Comparison of ENCODE assay signal across 1 cellular context in genomic region chr12:48979602-48980388, GRCh38.
TF ChIP-seq lines count a peak whose summit lies in the region.

No MANE protein-coding gene starts in this region.

TF ChIP-seq in endothelial cell of umbilical vein, 7 proteins besides CTCF, POLR2A, EP300 and RAD21 (continued from another document):
- TF ChIP-seq JUN (IDR thresholded peaks at IDR 0.05; ENCODE audit: borderline replicate concordance, insufficient read depth, insufficient read length, low read depth), result no peak
- TF ChIP-seq MAX (IDR thresholded peaks at IDR 0.05; ENCODE audit: insufficient read depth, insufficient read length), result no peak
- TF ChIP-seq EZH2 (IDR thresholded peaks at IDR 0.05; ENCODE audit: borderline replicate concordance, low read depth, low read length, severe bottlenecking), result peak; percentile 95
- no peak for TF ChIP-seq MYC (IDR thresholded peaks at IDR 0.05; ENCODE audit: low read depth, low read length)
TF ChIP-seq in endothelial cell of umbilical vein: peak in this region for 1.
